In genomic region chr17:67727152-67728039, GRCh38 we compare ENCODE assay signal across 7 cellular contexts. TPM values are rescaled to one million over a fixed set of nuclear protein-coding genes. Genes with fewer than 3 reads are reported as not detected.
A peak's percentile ranks its signal among the peaks of the same experiment; 100 is the strongest.
DNase-seq lines count a peak whose midpoint lies in the region; ATAC-seq, FAIRE-seq and TF ChIP-seq lines count a peak whose summit lies in the region.
"Not testable (repeated sequence)": the region's sequence is repeated elsewhere in the genome, so short reads cannot be mapped to it uniquely, and the experiment has no call there.

No MANE protein-coding gene starts in this region.

- H3K27ac Mint-ChIP-seq in H9: peak overlapping the region; percentile 24 to 66 (median 49); a peak in 5 of 7 replicates
- H3K27ac Mint-ChIP-seq in T-helper 2 cell treated with Interferon-gamma antibody and Interleukin-4, amounts not matched to agents 5 μg/mL and 100 μg/mL, for 36 hours: peak overlapping the region; percentile 29
- peak overlapping the region; percentile 43 for H3K27ac Mint-ChIP-seq in activated CD8-positive, alpha-beta T cell treated with anti-CD3 and anti-CD28 coated beads for 36 hours
- H3K27ac Mint-ChIP-seq in activated naive CD8-positive, alpha-beta T cell treated with anti-CD3 and anti-CD28 coated beads, Interleukin-2, amount 10 ng/mL, durations not matched to agents 7 days and 5 days: peak overlapping the region; percentile 28
- H3K27ac Mint-ChIP-seq in naive thymus-derived CD8-positive, alpha-beta T cell: peak overlapping the region; percentile 24 to 95 (median 90)

- 91% methylated on average over 15 of the region's 15 CpGs for WGBS in A549 (ENCODE audit: missing lambda C conversion rate)
- no CpG with 5 or more reads among the region's 15 CpGs for WGBS in H9 (ENCODE audit: extremely low coverage, insufficient read length, low lambda C conversion rate)

- not testable (repeated sequence) for H4K5ac ChIP-seq in H9 (ENCODE audit: insufficient read length, low read depth, low read length)

- TF ChIP-seq POLR2A in A549 (IDR thresholded peaks at IDR 0.05; ENCODE audit: low read length): not testable (repeated sequence)

- not testable (repeated sequence) for H2BK12ac ChIP-seq in H9 (ENCODE audit: insufficient read length, low read depth, low read length)

- not testable (repeated sequence) for H3K27ac ChIP-seq in A549; H9 (ENCODE audit: insufficient read length, low read depth, low read length)

- not testable (repeated sequence) for H3K4me3 ChIP-seq in A549

- H3K4me3 Mint-ChIP-seq in H9: peak overlapping the region in 1 of 2 experiments; percentile 45; a peak in 1 of 5 replicates
- H3K4me3 Mint-ChIP-seq in T-helper 2 cell treated with Interferon-gamma antibody and Interleukin-4, amounts not matched to agents 5 μg/mL and 100 μg/mL, for 36 hours; activated CD8-positive, alpha-beta T cell treated with anti-CD3 and anti-CD28 coated beads for 36 hours; activated naive CD8-positive, alpha-beta T cell treated with anti-CD3 and anti-CD28 coated beads, Interleukin-2, amount 10 ng/mL, durations not matched to agents 7 days and 5 days: not testable (repeated sequence)
- H3K4me3 Mint-ChIP-seq in naive thymus-derived CD8-positive, alpha-beta T cell: peak overlapping the region in 2 of 10 donors; percentile 20 to 63

- not testable (repeated sequence) for H3K23me2 ChIP-seq in H9 (ENCODE audit: insufficient read length, low read depth, low read length, poor library complexity, severe bottlenecking)

- H3K27me3 ChIP-seq in H9 (ENCODE audit: insufficient read depth, low read length): not testable (repeated sequence)

- H2AK5ac ChIP-seq in H9 (ENCODE audit: insufficient read length, low read length): not testable (repeated sequence)

- not testable (repeated sequence) for H3K79me1 ChIP-seq in H9 (ENCODE audit: insufficient read depth, low read depth, low read length, poor library complexity, severe bottlenecking)

- CTCF ChIA-PET in A549 (lab: Yijun Ruan, JAX): interaction anchor here (0.6 to 3.5 kb wide), 3 partner anchors 9 to 52 kb away, joined by 3 to 22 read pairs (median 4); partner anchors contain the start of gene NOL11
- CTCF ChIA-PET in activated CD8-positive, alpha-beta T cell treated with anti-CD3 and anti-CD28 coated beads for 36 hours (lab: Charles Lee): interaction anchor here (1.2 kb wide), 1 partner anchor 94 kb away, joined by 3 read pairs; no protein-coding TSS in a partner anchor

- not testable (repeated sequence) for H3K9me3 ChIP-seq in A549; H9 (ENCODE audit: control insufficient read depth, low read depth, low read length)

- H3K23ac ChIP-seq in H9 (ENCODE audit: insufficient read length, low read depth, low read length): not testable (repeated sequence)

- H3K14ac ChIP-seq in H9 (ENCODE audit: insufficient read depth, low read length): not testable (repeated sequence)

- not testable (repeated sequence) for H3K4ac ChIP-seq in H9 (ENCODE audit: low read depth, low read length)

- H2BK5ac ChIP-seq in H9 (ENCODE audit: insufficient read length, low read length): not testable (repeated sequence)

- H2BK20ac ChIP-seq in H9 (ENCODE audit: low read depth, low read length, poor library complexity, severe bottlenecking): not testable (repeated sequence)

- not testable (repeated sequence) for TF ChIP-seq RAD21 in A549 (conservative IDR thresholded peaks at IDR 0.05 in 1 of 2, IDR thresholded peaks at IDR 0.05 in 1 of 2)

- H3K36me3 Mint-ChIP-seq in H9 (ENCODE audit: insufficient read depth in 1 of 3, low read depth in 3 of 3): peaks cover 73 to 95% (median 89%) of the 10 kb centered on the region in 3 experiments
- H3K36me3 Mint-ChIP-seq in T-helper 2 cell treated with Interferon-gamma antibody and Interleukin-4, amounts not matched to agents 5 μg/mL and 100 μg/mL, for 36 hours (ENCODE audit: low read depth): peaks cover 68% of the 10 kb centered on the region
- H3K36me3 Mint-ChIP-seq in activated CD8-positive, alpha-beta T cell treated with anti-CD3 and anti-CD28 coated beads for 36 hours (ENCODE audit: low read depth): peaks cover 68% of the 10 kb centered on the region
- peaks cover 55% of the 10 kb centered on the region for H3K36me3 Mint-ChIP-seq in activated naive CD8-positive, alpha-beta T cell treated with anti-CD3 and anti-CD28 coated beads, Interleukin-2, amount 10 ng/mL, durations not matched to agents 7 days and 5 days
- H3K36me3 Mint-ChIP-seq in naive thymus-derived CD8-positive, alpha-beta T cell: peaks cover 11 to 94% (median 30%) of the 10 kb centered on the region in 3 donors

- not testable (repeated sequence) for FAIRE-seq in A549 (lab: Jason Lieb, UNC)

- not testable (repeated sequence) for H3T11ph ChIP-seq in H9 (ENCODE audit: low read length)

- H2AFZ ChIP-seq in H9 (ENCODE audit: low read length): not testable (repeated sequence)

- TF ChIP-seq EP300 in A549 (IDR thresholded peaks at IDR 0.05): not testable (repeated sequence)

- not testable (repeated sequence) for H3K4me1 ChIP-seq in A549; H9 (ENCODE audit: insufficient read depth, low read length)

- H3K56ac ChIP-seq in H9 (ENCODE audit: insufficient read length, low read depth, low read length): not testable (repeated sequence)

- ATAC-seq in A549: peak; percentile 30 to 31; a peak in 2 of 6 replicates
- not testable (repeated sequence) for ATAC-seq in activated CD8-positive, alpha-beta T cell treated with anti-CD3 and anti-CD28 coated beads for 36 hours; activated naive CD8-positive, alpha-beta T cell treated with anti-CD3 and anti-CD28 coated beads, Interleukin-2, amount 10 ng/mL, durations not matched to agents 7 days and 5 days (ENCODE audit: low read depth); naive thymus-derived CD8-positive, alpha-beta T cell

- H3K4me1 Mint-ChIP-seq in H9: not testable (repeated sequence)
- H3K4me1 Mint-ChIP-seq in T-helper 2 cell treated with Interferon-gamma antibody and Interleukin-4, amounts not matched to agents 5 μg/mL and 100 μg/mL, for 36 hours (ENCODE audit: low read depth): peaks cover 13% of the 10 kb centered on the region
- peaks cover 28% of the 10 kb centered on the region for H3K4me1 Mint-ChIP-seq in activated CD8-positive, alpha-beta T cell treated with anti-CD3 and anti-CD28 coated beads for 36 hours (ENCODE audit: low read depth)
- peaks cover 19% of the 10 kb centered on the region for H3K4me1 Mint-ChIP-seq in activated naive CD8-positive, alpha-beta T cell treated with anti-CD3 and anti-CD28 coated beads, Interleukin-2, amount 10 ng/mL, durations not matched to agents 7 days and 5 days
- peaks cover 14 to 48% (median 38%) of the 10 kb centered on the region in 4 donors for H3K4me1 Mint-ChIP-seq in naive thymus-derived CD8-positive, alpha-beta T cell

- not testable (repeated sequence) for H3K9ac ChIP-seq in H9 (ENCODE audit: extremely low read depth, insufficient read length, low read length)

- not testable (repeated sequence) for H2BK120ac ChIP-seq in H9 (ENCODE audit: low read depth, low read length, poor library complexity, severe bottlenecking)

- not testable (repeated sequence) for H3K4me2 ChIP-seq in A549; H9 (ENCODE audit: insufficient read depth, insufficient read length, low read length)

- not testable (repeated sequence) for H4K8ac ChIP-seq in H9 (replicated peaks; ENCODE audit: insufficient read length, low read depth, low read length)

- H4K20me1 ChIP-seq in H9 (ENCODE audit: control insufficient read depth, insufficient read depth, insufficient read length): not testable (repeated sequence)

- not testable (repeated sequence) for H4K91ac ChIP-seq in H9 (ENCODE audit: insufficient read length, low read depth, low read length)

- not testable (repeated sequence) for DNase-seq in A549 (ENCODE audit: low read depth in 1 of 2, low spot score in 1 of 2); H9; T-helper 2 cell treated with Interferon-gamma antibody and Interleukin-4, amounts not matched to agents 5 μg/mL and 100 μg/mL, for 36 hours (ENCODE audit: low spot score); activated CD8-positive, alpha-beta T cell treated with anti-CD3 and anti-CD28 coated beads for 36 hours; activated naive CD8-positive, alpha-beta T cell treated with anti-CD3 and anti-CD28 coated beads, Interleukin-2, amount 10 ng/mL, durations not matched to agents 7 days and 5 days; naive thymus-derived CD8-positive, alpha-beta T cell
- peak; percentile 4 for DNase-seq in left kidney (ENCODE audit: low read depth, low spot score)

- not testable (repeated sequence) for H3K79me2 ChIP-seq in H9 (ENCODE audit: insufficient read depth, low read length)

- intact Hi-C loops in activated CD8-positive, alpha-beta T cell treated with anti-CD3 and anti-CD28 coated beads for 36 hours (cut with micrococcal nuclease): not testable (repeated sequence)

- POLR2A ChIA-PET in A549 (lab: Yijun Ruan, JAX): interaction anchor here (0.6 kb wide), 1 partner anchor 590 kb away, joined by 3 read pairs; no protein-coding TSS in a partner anchor
- POLR2A ChIA-PET in activated CD8-positive, alpha-beta T cell treated with anti-CD3 and anti-CD28 coated beads for 36 hours (lab: Charles Lee): interaction anchor here (2.0 kb wide), 1 partner anchor 9 kb away, joined by 10 read pairs; the partner anchor contains the start of gene NOL11
- POLR2A ChIA-PET in activated naive CD8-positive, alpha-beta T cell treated with anti-CD3 and anti-CD28 coated beads, Interleukin-2, amount 10 ng/mL, durations not matched to agents 7 days and 5 days (lab: Charles Lee): interaction anchor here (0.6 to 0.7 kb wide), 2 partner anchors 101 to 353 kb away, joined by 3 to 5 read pairs; no protein-coding TSS in a partner anchor
- POLR2A ChIA-PET in naive thymus-derived CD8-positive, alpha-beta T cell (lab: Charles Lee): interaction anchor here (0.6 to 2.6 kb wide), 2 partner anchors 9 to 339 kb away, joined by 5 to 14 read pairs; partner anchors contain the start of gene NOL11

- TF ChIP-seq CTCF in A549 (IDR thresholded peaks at IDR 0.05); H9 (conservative IDR thresholded peaks at IDR 0.05); activated CD8-positive, alpha-beta T cell treated with anti-CD3 and anti-CD28 coated beads for 36 hours (IDR thresholded peaks at IDR 0.05): not testable (repeated sequence)

- H3K9me3 Mint-ChIP-seq in H9; T-helper 2 cell treated with Interferon-gamma antibody and Interleukin-4, amounts not matched to agents 5 μg/mL and 100 μg/mL, for 36 hours; activated CD8-positive, alpha-beta T cell treated with anti-CD3 and anti-CD28 coated beads for 36 hours; activated naive CD8-positive, alpha-beta T cell treated with anti-CD3 and anti-CD28 coated beads, Interleukin-2, amount 10 ng/mL, durations not matched to agents 7 days and 5 days; naive thymus-derived CD8-positive, alpha-beta T cell: not testable (repeated sequence)

- not testable (repeated sequence) for H3K27me3 Mint-ChIP-seq in H9 (ENCODE audit: low read depth); T-helper 2 cell treated with Interferon-gamma antibody and Interleukin-4, amounts not matched to agents 5 μg/mL and 100 μg/mL, for 36 hours (ENCODE audit: low read depth); activated CD8-positive, alpha-beta T cell treated with anti-CD3 and anti-CD28 coated beads for 36 hours; activated naive CD8-positive, alpha-beta T cell treated with anti-CD3 and anti-CD28 coated beads, Interleukin-2, amount 10 ng/mL, durations not matched to agents 7 days and 5 days; naive thymus-derived CD8-positive, alpha-beta T cell

- not testable (repeated sequence) for H2BK15ac ChIP-seq in H9 (ENCODE audit: low read depth, low read length)

- H3K18ac ChIP-seq in H9 (ENCODE audit: insufficient read length, low read depth, low read length): not testable (repeated sequence)

RNA-seq across cellular contexts. Expression of gene NOL11, which starts 9.7 kb away (rescaled TPM):
- 105 and 118 TPM in 2 replicates for polyA plus RNA-seq in A549 (2011; rRNA removed)
- 29.8 and 30.0 TPM in 2 replicates for polyA plus RNA-seq in A549 (2012; cell fraction: cytosol; rRNA removed)
- polyA plus RNA-seq in A549 (2012; cell fraction: nucleus; rRNA removed): 26.3 and 40.7 TPM in 2 replicates
- polyA plus RNA-seq in A549 (2017; fragmentation: RNase III; extraction: RNeasy Plus Mini Kit Qiagen cat#74134 plus additional on column Dnase treatment): 79.6 to 94.0 TPM (median 93.8 TPM) in 3 replicates
- 48.4 and 76.4 TPM in 2 replicates for polyA minus RNA-seq in A549 (2011; rRNA and poly(A)+ RNA removed)
- 114 and 116 TPM in 2 replicates for total RNA-seq in H9 (2021)
- total RNA-seq in activated CD8-positive, alpha-beta T cell treated with anti-CD3 and anti-CD28 coated beads for 36 hours: 10 to 100 TPM; 74.3 to 76.0 TPM
- 10 to 100 TPM; 42.2 to 48.9 TPM for total RNA-seq in activated naive CD8-positive, alpha-beta T cell treated with anti-CD3 and anti-CD28 coated beads, Interleukin-2, amount 10 ng/mL, durations not matched to agents 7 days and 5 days
- 10 to 100 TPM; 73.7 to 82.7 TPM for total RNA-seq in naive thymus-derived CD8-positive, alpha-beta T cell
- 10 to 100 TPM; 14.2 to 34.8 (median 25.5) TPM for polyA plus RNA-seq in naive thymus-derived CD8-positive, alpha-beta T cell

Comparison
In these comparisons a context has a peak if more than half of its experiments do, and no peak if none do; other contexts are left out.
1. H3K27ac Mint-ChIP-seq: peak in every context shown above with its lines; median percentile 90 in naive thymus-derived CD8-positive, alpha-beta T cell; 49 in H9; 43 in activated CD8-positive, alpha-beta T cell treated with anti-CD3 and anti-CD28 coated beads for 36 hours; 29 in T-helper 2 cell treated with Interferon-gamma antibody and Interleukin-4, amounts not matched to agents 5 μg/mL and 100 μg/mL, for 36 hours; 28 in activated naive CD8-positive, alpha-beta T cell treated with anti-CD3 and anti-CD28 coated beads, Interleukin-2, amount 10 ng/mL, durations not matched to agents 7 days and 5 days.